In the genomic region with DNA sequence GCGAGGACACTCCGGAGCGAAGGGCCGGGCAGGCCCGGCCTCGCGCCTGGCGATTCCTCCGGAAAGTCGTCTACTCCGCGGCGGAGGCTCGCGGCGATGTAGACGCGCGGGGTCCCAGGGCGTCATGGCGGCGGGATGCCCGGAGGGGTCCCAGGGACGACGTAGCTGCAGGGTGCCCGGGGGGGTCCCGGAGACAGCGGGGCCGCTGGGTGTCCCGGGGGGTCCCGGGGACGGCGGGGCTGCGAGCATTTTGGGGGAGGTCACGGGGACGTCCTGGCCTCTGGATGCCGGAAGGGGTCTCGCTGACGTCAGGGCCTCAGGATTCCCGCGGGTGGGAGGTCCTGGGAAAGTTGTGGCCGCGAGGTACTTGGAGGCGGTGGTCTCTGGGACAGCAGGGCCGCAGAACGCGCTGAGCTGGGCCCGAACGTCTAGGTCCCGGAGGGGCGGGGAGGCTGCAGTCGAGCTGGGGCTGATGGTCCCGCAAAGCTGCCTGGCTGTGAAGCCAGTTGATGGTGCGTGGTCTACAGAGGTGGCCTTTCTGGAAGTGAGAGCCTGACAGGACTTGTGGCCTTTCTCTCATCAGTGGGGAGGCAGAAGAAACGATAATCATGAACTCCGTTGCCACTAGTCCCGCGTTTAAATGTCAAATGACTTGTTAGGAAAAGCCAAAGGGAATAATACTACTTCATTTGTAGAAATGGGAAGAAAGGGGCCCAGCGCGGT, we compare ENCODE assay signal across 8 cellular contexts. TPM values are rescaled to one million over a fixed set of nuclear protein-coding genes. Genes with fewer than 3 reads are reported as not detected.
A peak's percentile ranks its signal among the peaks of the same experiment; 100 is the strongest.
DNase-seq lines count a peak whose midpoint lies in the region; ATAC-seq and TF ChIP-seq lines count a peak whose summit lies in the region.

No MANE protein-coding gene starts in this region.

- H3K4me1 ChIP-seq in HUES64 (ENCODE audit: insufficient read depth, low read length) (peaks cover 13% of the 10 kb centered on the region; the same call in 1 of the 2 replicates), mucosa of stomach (ENCODE audit: control insufficient read depth, insufficient read depth, low read length) (peaks cover 14% of the 10 kb centered on the region), thoracic aorta (ENCODE audit: control insufficient read depth in 1 of 2, low read depth in 2 of 2) (peaks cover 10 to 17% of the 10 kb centered on the region in 2 donors)

- H3K9me3 ChIP-seq in HUES64 (ENCODE audit: insufficient read depth, low read depth, low read length) (no peaks in the 10 kb centered on the region), mucosa of stomach (ENCODE audit: control insufficient read depth, low read length) (no peaks in the 10 kb centered on the region), thoracic aorta (no peaks in the 10 kb centered on the region)

- H3K36me3 ChIP-seq in HUES64 (ENCODE audit: insufficient read depth, low read length) (peaks cover 39% of the 10 kb centered on the region), mucosa of stomach (ENCODE audit: control insufficient read depth, insufficient read depth, low read length) (peaks cover 15% of the 10 kb centered on the region), thoracic aorta (peaks cover 19% of the 10 kb centered on the region)

- H3K4me3 ChIP-seq in HUES64 (ENCODE audit: low read length): peak overlapping the region; percentile 97
- H3K4me3 ChIP-seq in epithelial cell of esophagus (ENCODE audit: low read length): peak overlapping the region; percentile 96
- peak overlapping the region; percentile 82 for H3K4me3 ChIP-seq in mucosa of stomach (ENCODE audit: low read length)
- peak overlapping the region; percentile 96 for H3K4me3 ChIP-seq in thoracic aorta

- no peak for ATAC-seq in thoracic aorta (ENCODE audit: insufficient number of reproducible peaks, low FRiP score, low read depth)

- H3K9ac ChIP-seq in HUES64 (ENCODE audit: low read depth, low read length) (peak overlapping the region; percentile 97), mucosa of stomach (ENCODE audit: low read length) (peak overlapping the region; percentile 94)

- H3K27me3 ChIP-seq in HUES64 (ENCODE audit: insufficient read depth, low read length) (no peaks in the 10 kb centered on the region), mucosa of stomach (ENCODE audit: control insufficient read depth, insufficient read depth, low read length) (no peaks in the 10 kb centered on the region), thoracic aorta (replicated peaks; ENCODE audit: insufficient read depth) (no peaks in the 10 kb centered on the region)

- under 1% methylated on average over 60 of the region's 60 CpGs for WGBS in HUES64

- DNase-seq in activated CD8-positive, alpha-beta memory T cell treated with anti-CD3 and anti-CD28 coated beads for 24 hours: peak; percentile 69
- no peak for DNase-seq in activated CD8-positive, alpha-beta memory T cell treated with anti-CD3 and anti-CD28 coated beads, Interleukin-2, amount 50 U/mL, for 4 hours
- peak; percentile 17 for DNase-seq in activated CD4-positive, alpha-beta T cell treated with anti-CD3 and anti-CD28 coated beads, Interleukin-2, amount 50 U/mL, for 1 hour
- peak; percentile 24 for DNase-seq in epithelial cell of esophagus (ENCODE audit: low read depth)
- no peak for DNase-seq in thoracic aorta (ENCODE audit: low spot score)
- no peak for DNase-seq in NCI-H510A (lab: John Stamatoyannopoulos, UW)

- peak overlapping the region; percentile 98 for H3K27ac ChIP-seq in HUES64 (ENCODE audit: low read depth, low read length)
- peak overlapping the region; percentile 95 to 98 for H3K27ac ChIP-seq in thoracic aorta

- no peak for TF ChIP-seq CTCF in epithelial cell of esophagus (IDR thresholded peaks at IDR 0.05; ENCODE audit: insufficient read depth, low read depth, low read length, missing control alignments)
- TF ChIP-seq CTCF in thoracic aorta (IDR thresholded peaks at IDR 0.05): no peak

RNA-seq across cellular contexts. Expression of gene HSPA14, which starts 0.6 kb away (rescaled TPM):
- 34.1 TPM for polyA plus RNA-seq in HUES64 (2013, experiment 1 of 2)
- polyA plus RNA-seq in HUES64 (2013, experiment 2 of 2): 32.3 TPM
- 10 to 100 TPM in 1 of 2 donors, 1 to 10 TPM in 1; 7.7 to 16.0 TPM for total RNA-seq in thoracic aorta

RNA-seq across cellular contexts. Expression of gene MSANTD7, which starts 0.6 kb away (rescaled TPM):
- polyA plus RNA-seq in HUES64 (2013, experiment 1 of 2): 15.2 TPM
- polyA plus RNA-seq in HUES64 (2013, experiment 2 of 2): 13.1 TPM
- total RNA-seq in thoracic aorta: 10 to 100 TPM in 1 of 2 donors, 1 to 10 TPM in 1; 6.4 to 10.6 TPM

RNA-seq across cellular contexts. Expression of gene CDNF, which starts 0.9 kb away (rescaled TPM):
- polyA plus RNA-seq in HUES64 (2013, experiment 1 of 2): 0.40 TPM
- polyA plus RNA-seq in HUES64 (2013, experiment 2 of 2): 0.95 TPM
- total RNA-seq in thoracic aorta: 1 to 10 TPM; 2.5 to 3.4 TPM

RNA-seq across cellular contexts. Expression of gene SUV39H2, which starts 39.9 kb away (rescaled TPM):
- 53.7 TPM for polyA plus RNA-seq in HUES64 (2013, experiment 1 of 2)
- polyA plus RNA-seq in HUES64 (2013, experiment 2 of 2): 51.8 TPM
- 10 to 100 TPM in 1 of 2 donors, under 1 TPM in 1; 0.95 to 12.2 TPM for total RNA-seq in thoracic aorta

Comparison
In these comparisons a context has a peak if more than half of its experiments do, and no peak if none do; other contexts are left out.
1. DNase-seq: peak in activated CD8-positive, alpha-beta memory T cell treated with anti-CD3 and anti-CD28 coated beads for 24 hours (single experiment), activated CD4-positive, alpha-beta T cell treated with anti-CD3 and anti-CD28 coated beads, Interleukin-2, amount 50 U/mL, for 1 hour (single experiment) and epithelial cell of esophagus (single experiment); none in activated CD8-positive, alpha-beta memory T cell treated with anti-CD3 and anti-CD28 coated beads, Interleukin-2, amount 50 U/mL, for 4 hours (single experiment), thoracic aorta (single experiment) and NCI-H510A (single experiment).
2. Peak in every context shown above with its lines, with median percentiles within 50 percentile points of each other: H3K4me3 ChIP-seq.